Comparison of ENCODE assay signal across 21 cellular contexts in the genomic region with DNA sequence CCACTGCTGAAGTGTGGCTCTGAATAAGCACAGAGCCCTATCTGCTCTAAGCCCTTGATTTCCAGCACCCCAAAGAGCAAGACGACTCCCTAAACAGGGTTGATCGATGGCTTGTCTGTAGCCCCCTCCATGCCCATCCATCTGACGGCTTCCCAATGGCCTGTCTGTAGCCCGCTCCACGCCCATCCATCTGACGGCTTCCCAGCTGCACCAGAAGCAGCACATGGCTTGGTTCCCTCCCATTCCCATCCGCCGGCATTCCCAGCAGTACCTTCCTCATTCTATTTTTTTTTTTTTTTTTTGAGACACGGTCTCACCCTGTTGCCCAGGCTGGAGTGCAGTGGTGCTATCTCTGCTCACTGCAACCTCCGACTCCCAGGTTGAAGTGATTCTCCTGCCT.
"Had no signal": no experiment of that assay in that cellular context is flagged by ENCODE, and none has a peak within 500 bp of the region (broad histone marks: within the 10 kb centered on the region; RNA-seq: fewer than 3 reads in every experiment).

No MANE protein-coding gene starts in this region.

- H2AFZ ChIP-seq: hepatocyte had no signal

- FAIRE-seq: endothelial cell of umbilical vein, pancreas, urothelium cell line had no signal

- H3K4me1 ChIP-seq: foreskin keratinocyte, pancreas, prostate gland, right lobe of liver, transverse colon had no signal

- H3K79me2 ChIP-seq: hepatocyte had no signal

- H3K4me3 ChIP-seq: hepatocyte, pancreas, prostate gland, right lobe of liver, thoracic aorta, transverse colon had no signal

- DNase-seq: central memory CD4-positive, alpha-beta T cell; effector CD4-positive, alpha-beta T cell; endodermal cell; erythroblast; foreskin keratinocyte; kidney glomerular epithelial cell; natural killer cell; occipital lobe; stimulated activated CD4-positive, alpha-beta T cell treated with anti-CD3 and anti-CD28 coated beads, Interleukin-2, amount 100 ng/mL, for 24 hours; stimulated activated CD4-positive, alpha-beta T cell treated with anti-CD3 and anti-CD28 coated beads, Interleukin-4, amount 100 ng/mL, for 4 hours; stimulated activated naive B cell treated with anti-CD40 and anti-IgM and Interleukin-4, amounts not matched to agents 10 μg/mL and 1 μg/mL and 100 μg/mL, for 72 hours; stimulated activated naive CD8-positive, alpha-beta T cell treated with anti-CD3 and anti-CD28 coated beads, Interleukin-15, amount 100 ng/mL, for 72 hours; transverse colon had no signal

- H3K36me3 ChIP-seq: pancreas, prostate gland, right lobe of liver, thoracic aorta, transverse colon had no signal

- H3K4me2 ChIP-seq: hepatocyte had no signal

- H3K27me3 ChIP-seq: foreskin keratinocyte, hepatocyte, right lobe of liver had no signal

- ATAC-seq: foreskin keratinocyte; left lobe of liver; natural killer cell; pancreas; right lobe of liver; stimulated activated naive B cell treated with anti-CD40 and anti-IgM and Interleukin-4, amounts not matched to agents 10 μg/mL and 1 μg/mL and 100 μg/mL, for 72 hours; stimulated activated naive CD8-positive, alpha-beta T cell treated with anti-CD3 and anti-CD28 coated beads, Interleukin-15, amount 100 ng/mL, for 72 hours had no signal

- H3K27ac ChIP-seq: foreskin keratinocyte, hepatocyte, pancreas, prostate gland, right lobe of liver, thoracic aorta, transverse colon had no signal

- H3K9me3 ChIP-seq: pancreas, prostate gland, right lobe of liver, thoracic aorta, transverse colon had no signal
